Comparison of ENCODE assay signal across 13 cellular contexts in genomic region chr16:66871840-66872239, GRCh38. TPM values are rescaled to one million over a fixed set of nuclear protein-coding genes. Genes with fewer than 3 reads are reported as not detected.
"Had no signal": no experiment of that assay in that cellular context is flagged by ENCODE, and none has a peak within 500 bp of the region (broad histone marks: within the 10 kb centered on the region; RNA-seq: fewer than 3 reads in every experiment).

No MANE protein-coding gene starts in this region.

- H3K9me3 Mint-ChIP-seq: neural crest cell had no signal

- H3K27ac ChIP-seq: sigmoid colon, thyroid gland had no signal

- H3K27me3 ChIP-seq: ovary, sigmoid colon, thyroid gland, uterus had no signal

- DNase-seq: activated CD4-positive, alpha-beta T cell treated with anti-CD3 and anti-CD28 coated beads, Interleukin-2, amount 50 U/mL, for 1 hour; activated naive CD4-positive, alpha-beta T cell treated with anti-CD3 and anti-CD28 coated beads for 36 hours; kidney glomerular epithelial cell; ovary; sigmoid colon; stimulated activated CD4-positive, alpha-beta T cell treated with anti-CD3 and anti-CD28 coated beads, Interleukin-1b, Interleukin-23, amount 100 ng/mL, for 48 hours; thyroid gland; uterus had no signal

- H3K36me3 ChIP-seq: ovary, sigmoid colon, thyroid gland, uterus had no signal

- H3K27ac Mint-ChIP-seq: activated naive CD4-positive, alpha-beta T cell treated with anti-CD3 and anti-CD28 coated beads for 36 hours had no signal

- H3K9me3 ChIP-seq: ovary, sigmoid colon, thyroid gland, uterus had no signal

- H3K4me3 ChIP-seq: ovary, sigmoid colon, thyroid gland had no signal

- H3K4me3 Mint-ChIP-seq: activated naive CD4-positive, alpha-beta T cell treated with anti-CD3 and anti-CD28 coated beads for 36 hours had no signal

RNA-seq across cellular contexts. Expression of gene CA7, which starts 27.6 kb away (rescaled TPM):
- total RNA-seq: activated CD8-positive, alpha-beta memory T cell treated with anti-CD3 and anti-CD28 coated beads for 36 hours; activated naive CD4-positive, alpha-beta T cell treated with anti-CD3 and anti-CD28 coated beads for 36 hours; liver; mesenteric fat pad; neural crest cell; ovary; uterus had no signal

RNA-seq across cellular contexts. Expression of gene CDH16, which starts 46.8 kb away (rescaled TPM):
- total RNA-seq: activated CD8-positive, alpha-beta memory T cell treated with anti-CD3 and anti-CD28 coated beads for 36 hours; activated naive CD4-positive, alpha-beta T cell treated with anti-CD3 and anti-CD28 coated beads for 36 hours; activated T-helper 2 cell treated with anti-CD3 and anti-CD28 coated beads, Interferon-gamma antibody, Interleukin-2, Interleukin-4, amounts not matched to agents 10 μg/mL and 5 μg/mL and 100 μg/mL, durations not matched to agents 14 hours and 24 hours and 36 hours; mesenteric fat pad; neural crest cell; sigmoid colon had no signal
